In the genomic region with DNA sequence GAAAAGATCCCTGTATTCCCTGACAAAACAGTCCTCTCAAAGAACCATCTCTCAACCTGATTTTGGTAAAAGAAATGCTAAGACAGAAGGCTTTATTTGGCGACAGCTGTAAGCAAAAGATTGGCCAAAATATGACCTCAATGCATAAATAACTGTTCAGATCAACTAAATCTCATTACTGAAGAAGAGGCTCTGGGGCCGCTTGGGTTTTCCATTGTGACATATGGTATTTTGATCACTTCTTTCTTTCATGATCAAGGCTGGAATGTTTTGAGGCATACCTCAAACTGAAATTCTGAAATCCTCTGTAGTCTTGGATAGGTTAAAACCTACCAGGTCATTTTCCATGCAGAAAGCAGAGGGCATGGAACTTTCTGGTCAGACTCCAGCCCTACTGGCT, we compare ENCODE assay signal across 14 cellular contexts.
A peak's percentile ranks its signal among the peaks of the same experiment; 100 is the strongest.
DNase-seq lines count a peak whose midpoint lies in the region; ATAC-seq and TF ChIP-seq lines count a peak whose summit lies in the region.
"Had no signal": no experiment of that assay in that cellular context is flagged by ENCODE, and none has a peak within 500 bp of the region (broad histone marks: within the 10 kb centered on the region; RNA-seq: fewer than 3 reads in every experiment).

No MANE protein-coding gene starts in this region.

- peaks cover 20% of the 10 kb centered on the region for H3K4me1 Mint-ChIP-seq in activated naive CD8-positive, alpha-beta T cell (ENCODE audit: low read depth)
- peaks cover 28% of the 10 kb centered on the region for H3K4me1 Mint-ChIP-seq in activated naive CD8-positive, alpha-beta T cell treated with anti-CD3 and anti-CD28 coated beads for 36 hours
- H3K4me1 Mint-ChIP-seq in activated T-helper 17 cell treated with anti-CD3 and anti-CD28 coated beads, Interleukin-2, amount 50 U/mL, for 72 hours, result peaks cover 20% of the 10 kb centered on the region
- no peaks in the 10 kb centered on the region for H3K4me1 Mint-ChIP-seq in mesothelial cell of epicardium

- H2AFZ ChIP-seq in osteoblast (ENCODE audit: low read length), result no peak overlapping the region

- no peak overlapping the region for H3K4me3 Mint-ChIP-seq in activated naive CD8-positive, alpha-beta T cell
- H3K4me3 Mint-ChIP-seq in activated naive CD8-positive, alpha-beta T cell treated with anti-CD3 and anti-CD28 coated beads for 36 hours, result no peak overlapping the region
- H3K4me3 Mint-ChIP-seq in activated T-helper 17 cell treated with anti-CD3 and anti-CD28 coated beads, Interleukin-2, amount 50 U/mL, for 72 hours, result no peak overlapping the region
- no peak overlapping the region for H3K4me3 Mint-ChIP-seq in mesothelial cell of epicardium

- no peak for DNase-seq in activated naive CD8-positive, alpha-beta T cell treated with anti-CD3 and anti-CD28 coated beads for 36 hours
- DNase-seq in NCI-H1694 treated with DMSO at 0.1 percent for 48 hours (lab: John Stamatoyannopoulos, UW) (peak; percentile 22), mesothelial cell of epicardium (ENCODE audit: low spot score in 2 of 2, unreplicated experiment in 2 of 2) (no peak), suprapubic skin (ENCODE audit: low spot score in 2 of 2) (no peak), osteoblast (ENCODE audit: insufficient read length, low spot score, missing footprints) (no peak)
- no peak for DNase-seq in stimulated activated naive CD4-positive, alpha-beta T cell (lab: John Stamatoyannopoulos, UW)
- DNase-seq: CD4-positive, CD25-positive, alpha-beta regulatory T cell; DMS79; NCI-H526; Right ventricle myocardium superior; SK-N-SH had no signal

- ATAC-seq in activated T-helper 17 cell treated with anti-CD3 and anti-CD28 coated beads, Interleukin-2, amount 50 U/mL, for 72 hours (replicated peaks), result no peak

- H3K27ac Mint-ChIP-seq in activated naive CD8-positive, alpha-beta T cell, result peak overlapping the region; percentile 59
- no peak overlapping the region for H3K27ac Mint-ChIP-seq in activated naive CD8-positive, alpha-beta T cell treated with anti-CD3 and anti-CD28 coated beads for 36 hours
- peak overlapping the region; percentile 95 for H3K27ac Mint-ChIP-seq in activated T-helper 17 cell treated with anti-CD3 and anti-CD28 coated beads, Interleukin-2, amount 50 U/mL, for 72 hours
- peak overlapping the region; percentile 67 for H3K27ac Mint-ChIP-seq in mesothelial cell of epicardium

- no peaks in the 10 kb centered on the region for H3K79me2 ChIP-seq in osteoblast (ENCODE audit: insufficient read depth, low read length)

- H3K9me3 Mint-ChIP-seq in activated naive CD8-positive, alpha-beta T cell (ENCODE audit: low read depth), result peaks cover 6% of the 10 kb centered on the region
- peaks cover 16% of the 10 kb centered on the region for H3K9me3 Mint-ChIP-seq in activated naive CD8-positive, alpha-beta T cell treated with anti-CD3 and anti-CD28 coated beads for 36 hours
- peaks cover 9% of the 10 kb centered on the region for H3K9me3 Mint-ChIP-seq in activated T-helper 17 cell treated with anti-CD3 and anti-CD28 coated beads, Interleukin-2, amount 50 U/mL, for 72 hours
- H3K9me3 Mint-ChIP-seq in mesothelial cell of epicardium, result peaks cover 12% of the 10 kb centered on the region

- H3K9me3 ChIP-seq in suprapubic skin, result no peaks in the 10 kb centered on the region
- no peaks in the 10 kb centered on the region for H3K9me3 ChIP-seq in osteoblast (ENCODE audit: low read depth, low read length)
- H3K9me3 ChIP-seq: HAP-1, SK-N-SH had no signal

- 72% methylated on average over 2 of the region's 2 CpGs for WGBS in suprapubic skin

- no peaks in the 10 kb centered on the region for H3K36me3 ChIP-seq in suprapubic skin
- no peaks in the 10 kb centered on the region for H3K36me3 ChIP-seq in osteoblast (ENCODE audit: insufficient read depth, low read length)
- H3K36me3 ChIP-seq: HAP-1 had no signal

- TF ChIP-seq CTCF in mesothelial cell of epicardium (IDR thresholded peaks at IDR 0.05; ENCODE audit: unreplicated experiment), result no peak
- no peak for TF ChIP-seq CTCF in suprapubic skin (IDR thresholded peaks at IDR 0.05)
- no peak for TF ChIP-seq CTCF in osteoblast (IDR thresholded peaks at IDR 0.05; ENCODE audit: extremely low read depth, low read depth, low read length)

- H3K4me3 ChIP-seq in suprapubic skin (no peak overlapping the region), osteoblast (ENCODE audit: insufficient read depth, low read length) (no peak overlapping the region)
- H3K4me3 ChIP-seq: HAP-1 had no signal

- no peaks in the 10 kb centered on the region for H4K20me1 ChIP-seq in osteoblast (ENCODE audit: insufficient read depth, low read length)

- TF ChIP-seq EP300 in suprapubic skin (IDR thresholded peaks at IDR 0.05), result no peak

- no peaks in the 10 kb centered on the region for H3K27me3 Mint-ChIP-seq in activated naive CD8-positive, alpha-beta T cell
- H3K27me3 Mint-ChIP-seq in activated naive CD8-positive, alpha-beta T cell treated with anti-CD3 and anti-CD28 coated beads for 36 hours, result no peaks in the 10 kb centered on the region
- no peaks in the 10 kb centered on the region for H3K27me3 Mint-ChIP-seq in activated T-helper 17 cell treated with anti-CD3 and anti-CD28 coated beads, Interleukin-2, amount 50 U/mL, for 72 hours
- no peaks in the 10 kb centered on the region for H3K27me3 Mint-ChIP-seq in mesothelial cell of epicardium (ENCODE audit: low read depth)
- H3K27me3 Mint-ChIP-seq: CD4-positive, CD25-positive, alpha-beta regulatory T cell had no signal

- H3K27me3 ChIP-seq in suprapubic skin (no peaks in the 10 kb centered on the region), osteoblast (ENCODE audit: insufficient read depth, low read length) (no peaks in the 10 kb centered on the region)

- TF ChIP-seq POLR2A in suprapubic skin (IDR thresholded peaks at IDR 0.05), result no peak

- no peak overlapping the region for H3K4me2 ChIP-seq in osteoblast (ENCODE audit: insufficient read depth, low read length)
- H3K4me2 ChIP-seq: SK-N-SH had no signal

- no peak overlapping the region for H3K27ac ChIP-seq in suprapubic skin
- H3K27ac ChIP-seq in osteoblast (ENCODE audit: low read depth, low read length), result no peak overlapping the region

- H3K36me3 Mint-ChIP-seq in activated naive CD8-positive, alpha-beta T cell, result peaks cover 38% of the 10 kb centered on the region
- peaks cover 66% of the 10 kb centered on the region for H3K36me3 Mint-ChIP-seq in activated naive CD8-positive, alpha-beta T cell treated with anti-CD3 and anti-CD28 coated beads for 36 hours
- H3K36me3 Mint-ChIP-seq in activated T-helper 17 cell treated with anti-CD3 and anti-CD28 coated beads, Interleukin-2, amount 50 U/mL, for 72 hours (ENCODE audit: low read depth), result peaks cover 45% of the 10 kb centered on the region
- H3K36me3 Mint-ChIP-seq in mesothelial cell of epicardium, result peaks cover 55% of the 10 kb centered on the region

- H3K4me1 ChIP-seq in suprapubic skin (no peaks in the 10 kb centered on the region), osteoblast (ENCODE audit: insufficient read depth, low read length) (peaks cover 11% of the 10 kb centered on the region)
- H3K4me1 ChIP-seq: HAP-1 had no signal
